Comparison of ENCODE assay signal across 9 cellular contexts in genomic region chr1:36372617-36373016, GRCh38. TPM values are rescaled to one million over a fixed set of nuclear protein-coding genes. Genes with fewer than 3 reads are reported as not detected.
DNase-seq lines count a peak whose midpoint lies in the region; ATAC-seq, FAIRE-seq and TF ChIP-seq lines count a peak whose summit lies in the region.
"Had no signal": no experiment of that assay in that cellular context is flagged by ENCODE, and none has a peak within 500 bp of the region (broad histone marks: within the 10 kb centered on the region; RNA-seq: fewer than 3 reads in every experiment).

No MANE protein-coding gene starts in this region.

- H3K9ac ChIP-seq in HepG2 (ENCODE audit: insufficient read depth, low read depth, low read length): no peak overlapping the region

- H3K9me3 ChIP-seq in HepG2 (ENCODE audit: low read length) (no peaks in the 10 kb centered on the region), thymus (ENCODE audit: control insufficient read depth) (no peaks in the 10 kb centered on the region)

- H3K27me3 ChIP-seq in HepG2 (ENCODE audit: control insufficient read depth in 1 of 2, insufficient read depth in 2 of 2, low read length in 2 of 2): no peaks in the 10 kb centered on the region
- H3K27me3 ChIP-seq in thymus (ENCODE audit: control insufficient read depth, insufficient read depth): no peaks in the 10 kb centered on the region

- H3K4me3 ChIP-seq in HepG2 (replicated peaks in 1 of 3; ENCODE audit: insufficient read depth in 1 of 3, low read depth in 2 of 3, low read length in 3 of 3): no peak overlapping the region
- H3K4me3 ChIP-seq in thymus (ENCODE audit: low read length): no peak overlapping the region

- H3K27ac ChIP-seq in adipose tissue (ENCODE audit: low read depth, low read length): peak overlapping the region; percentile 26
- peak overlapping the region; percentile 91 for H3K27ac ChIP-seq in HepG2 (ENCODE audit: extremely low read length, insufficient read depth, low read length)
- peak overlapping the region; percentile 36 for H3K27ac ChIP-seq in thymus (ENCODE audit: low read depth)

- WGBS in adipose tissue, 3 donors: 70 to 85% (median 73%) methylated on average over 3 of the region's 3 CpGs
- 96% methylated on average over 3 of the region's 3 CpGs for WGBS in HepG2 (ENCODE audit: low lambda C conversion rate)
- WGBS in thymus: 64% methylated on average over 3 of the region's 3 CpGs

- H3K4me1 ChIP-seq in HepG2 (ENCODE audit: insufficient read depth, low read length) (peaks cover 63% of the 10 kb centered on the region), thymus (ENCODE audit: control insufficient read depth, insufficient read depth, low read length) (peaks cover 8% of the 10 kb centered on the region)

- no peak for TF ChIP-seq POLR2A in HepG2 (IDR thresholded peaks at IDR 0.05; ENCODE audit: insufficient read depth in 1 of 2, low read depth in 2 of 2, low read length in 2 of 2)

- peaks cover 40% of the 10 kb centered on the region for H3K79me2 ChIP-seq in HepG2 (ENCODE audit: insufficient read depth, low read length)

- H3K4me1 Mint-ChIP-seq in activated CD8-positive, alpha-beta memory T cell treated with anti-CD3 and anti-CD28 coated beads, Interleukin-2, amount 10 ng/mL, durations not matched to agents 7 days and 5 days: peaks cover 65% of the 10 kb centered on the region

- H2AFZ ChIP-seq in HepG2 (ENCODE audit: low read length): no peak overlapping the region

- H3K36me3 ChIP-seq in HepG2 (replicated peaks in 1 of 2; ENCODE audit: control insufficient read depth in 1 of 2, insufficient read depth in 2 of 2, low read length in 2 of 2) (peaks cover 4 to 20% of the 10 kb centered on the region in 2 experiments; a peak in 4 of 5 replicates), thymus (ENCODE audit: control insufficient read depth, insufficient read depth) (no peaks in the 10 kb centered on the region)

- intact Hi-C loops in HepG2 (cut with micrococcal nuclease; ENCODE audit: unreplicated experiment): no loop called here

- no peak for TF ChIP-seq RAD21 in HepG2 (CRISPR knock-in tag; IDR thresholded peaks at IDR 0.05)

- H3K36me3 Mint-ChIP-seq in activated CD8-positive, alpha-beta memory T cell treated with anti-CD3 and anti-CD28 coated beads, Interleukin-2, amount 10 ng/mL, durations not matched to agents 7 days and 5 days: peaks cover 5% of the 10 kb centered on the region

- peak overlapping the region; percentile 95 for H3K27ac Mint-ChIP-seq in activated CD8-positive, alpha-beta memory T cell treated with anti-CD3 and anti-CD28 coated beads, Interleukin-2, amount 10 ng/mL, durations not matched to agents 7 days and 5 days

- TF ChIP-seq EP300 in HepG2 (IDR thresholded peaks at IDR 0.05; ENCODE audit: low read depth in 2 of 2, low read length in 2 of 2) (no peak), HepG2 (CRISPR knock-in tag; IDR thresholded peaks at IDR 0.05; ENCODE audit: borderline replicate concordance) (no peak)

- ATAC-seq in activated CD8-positive, alpha-beta memory T cell treated with anti-CD3 and anti-CD28 coated beads, Interleukin-2, amount 10 ng/mL, durations not matched to agents 7 days and 5 days: no peak
- ATAC-seq in HepG2 (no peak), HG03571 (IDR thresholded peaks at IDR 0.05; ENCODE audit: unreplicated experiment) (no peak), GM21360 (IDR thresholded peaks at IDR 0.05; ENCODE audit: unreplicated experiment) (no peak)

- no peak for DNase-seq in activated CD8-positive, alpha-beta memory T cell treated with anti-CD3 and anti-CD28 coated beads, Interleukin-2, amount 10 ng/mL, durations not matched to agents 7 days and 5 days
- DNase-seq in activated CD8-positive, alpha-beta memory T cell treated with anti-CD3 and anti-CD28 coated beads, Interleukin-2, amount 50 U/mL, for 48 hours: no peak
- DNase-seq in HepG2 (ENCODE audit: low spot score): no peak
- no peak for DNase-seq in NCI-H526 (lab: John Stamatoyannopoulos, UW)
- DNase-seq: AML-193 had no signal

- H3K4me3 Mint-ChIP-seq in activated CD8-positive, alpha-beta memory T cell treated with anti-CD3 and anti-CD28 coated beads, Interleukin-2, amount 10 ng/mL, durations not matched to agents 7 days and 5 days: no peak overlapping the region

- in situ Hi-C loops in HepG2 (cut with HindIII; ENCODE audit: extremely low pct_ligation_motif_present, low pct_unique_long_range_greater_than_20kb): no loop called here

- TF ChIP-seq CTCF in HepG2 (CRISPR knock-in tag; IDR thresholded peaks at IDR 0.05): no peak

- POLR2A ChIA-PET in HepG2 (lab: Yijun Ruan, JAX): no interaction called here

- H3K4me2 ChIP-seq in HepG2 (ENCODE audit: low read depth, low read length): no peak overlapping the region

- no TSS peak for BruUV-seq in HepG2 (replicated peaks; lab: Mats Ljungman, UMichigan)

- CTCF ChIA-PET in activated CD8-positive, alpha-beta memory T cell treated with anti-CD3 and anti-CD28 coated beads, Interleukin-2, amount 10 ng/mL, durations not matched to agents 7 days and 5 days (lab: Charles Lee): interaction anchor here (1.1 to 1.2 kb wide), 2 partner anchors 14 to 16 kb away, joined by 5 read pairs; no protein-coding TSS in a partner anchor
- CTCF ChIA-PET in HepG2 (lab: Yijun Ruan, JAX; ENCODE audit: low intra/inter-chr PET ratio, low total read pairs): no interaction called here

- no peak for FAIRE-seq in HepG2 (lab: Jason Lieb, UNC)

- no peaks in the 10 kb centered on the region for H3K9me3 Mint-ChIP-seq in activated CD8-positive, alpha-beta memory T cell treated with anti-CD3 and anti-CD28 coated beads, Interleukin-2, amount 10 ng/mL, durations not matched to agents 7 days and 5 days (ENCODE audit: low read depth)

- H3K27me3 Mint-ChIP-seq in activated CD8-positive, alpha-beta memory T cell treated with anti-CD3 and anti-CD28 coated beads, Interleukin-2, amount 10 ng/mL, durations not matched to agents 7 days and 5 days: no peaks in the 10 kb centered on the region

- no peaks in the 10 kb centered on the region for H4K20me1 ChIP-seq in HepG2 (ENCODE audit: insufficient read depth, low read length)

RNA-seq across cellular contexts. Expression of gene STK40, which starts 13.1 kb away (rescaled TPM):
- total RNA-seq in activated CD8-positive, alpha-beta memory T cell treated with anti-CD3 and anti-CD28 coated beads, Interleukin-2, amount 10 ng/mL, durations not matched to agents 7 days and 5 days: 10 to 100 TPM; 67.0 to 73.2 TPM
- 10 to 100 TPM; 22.8 to 63.2 (median 50.7) TPM for polyA plus RNA-seq in adipose tissue
- 33.8 and 40.1 TPM in 2 replicates for total RNA-seq in HepG2 (2016; rRNA removed; fragmentation: Illumina TruSeq; extraction: Trizol)
- total RNA-seq in HepG2 (2016; cell fraction: cytosol; rRNA removed; fragmentation: Illumina TruSeq; extraction: Trizol; ENCODE audit: low read depth): 24.9 and 25.5 TPM in 2 replicates
- 32.8 and 34.8 TPM in 2 replicates for total RNA-seq in HepG2 (2016; cell fraction: insoluble cytoplasmic fraction; rRNA removed; fragmentation: Illumina TruSeq; extraction: Trizol)
- total RNA-seq in HepG2 (2016; cell fraction: membrane; rRNA removed; fragmentation: Illumina TruSeq; extraction: Trizol): 68.1 and 69.3 TPM in 2 replicates
- 19.0 and 20.3 TPM in 2 replicates for total RNA-seq in HepG2 (2016; cell fraction: nucleus; rRNA removed; fragmentation: Illumina TruSeq; extraction: Trizol)
- polyA plus RNA-seq in HepG2 (2011; rRNA removed): 35.1 and 49.2 TPM in 2 replicates
- 30.7 and 33.6 TPM in 2 replicates for polyA plus RNA-seq in HepG2 (2011; cell fraction: cytosol; rRNA removed)
- 35.7 and 39.3 TPM in 2 replicates for polyA plus RNA-seq in HepG2 (2011; cell fraction: nucleus; rRNA removed)
- 32.0 and 37.7 TPM in 2 replicates for polyA plus RNA-seq in HepG2 (2012)
- 28.6 and 31.6 TPM in 2 replicates for polyA plus RNA-seq in HepG2 (2016; cell fraction: cytosol; fragmentation: Illumina TruSeq; extraction: Trizol; ENCODE audit: low read depth)
- 42.6 and 52.9 TPM in 2 replicates for polyA plus RNA-seq in HepG2 (2016; cell fraction: insoluble cytoplasmic fraction; fragmentation: Illumina TruSeq; extraction: Trizol; ENCODE audit: low read depth)
- 71.6 and 77.6 TPM in 2 replicates for polyA plus RNA-seq in HepG2 (2016; cell fraction: membrane; fragmentation: Illumina TruSeq; extraction: Trizol; ENCODE audit: low read depth)
- 39.8 and 45.0 TPM in 2 replicates for polyA plus RNA-seq in HepG2 (2016; cell fraction: nucleus; fragmentation: Illumina TruSeq; extraction: Trizol; ENCODE audit: insufficient read depth, low read depth)
- 14.8 and 47.6 TPM in 2 replicates for polyA minus RNA-seq in HepG2 (2011; rRNA and poly(A)+ RNA removed; ENCODE audit: low replicate concordance)
- polyA minus RNA-seq in HepG2 (2011; cell fraction: cytosol; rRNA and poly(A)+ RNA removed): 15.3 and 21.4 TPM in 2 replicates
- 8.6 and 8.8 TPM in 2 replicates for polyA minus RNA-seq in HepG2 (2011; cell fraction: nucleus; rRNA and poly(A)+ RNA removed)
- 20.7 TPM for polyA plus RNA-seq in thymus

RNA-seq across cellular contexts. Expression of gene LSM10, which starts 25.1 kb away (rescaled TPM):
- 10 to 100 TPM; 48.9 to 63.8 TPM for total RNA-seq in activated CD8-positive, alpha-beta memory T cell treated with anti-CD3 and anti-CD28 coated beads, Interleukin-2, amount 10 ng/mL, durations not matched to agents 7 days and 5 days
- 10 to 100 TPM; 30.7 to 59.5 (median 59.5) TPM for polyA plus RNA-seq in adipose tissue
- 14.0 and 17.0 TPM in 2 replicates for total RNA-seq in HepG2 (2016; rRNA removed; fragmentation: Illumina TruSeq; extraction: Trizol)
- 56.5 and 60.8 TPM in 2 replicates for total RNA-seq in HepG2 (2016; cell fraction: cytosol; rRNA removed; fragmentation: Illumina TruSeq; extraction: Trizol; ENCODE audit: low read depth)
- 14.8 TPM in 2 replicates for total RNA-seq in HepG2 (2016; cell fraction: insoluble cytoplasmic fraction; rRNA removed; fragmentation: Illumina TruSeq; extraction: Trizol)
- 50.9 and 52.1 TPM in 2 replicates for total RNA-seq in HepG2 (2016; cell fraction: membrane; rRNA removed; fragmentation: Illumina TruSeq; extraction: Trizol)
- total RNA-seq in HepG2 (2016; cell fraction: nucleus; rRNA removed; fragmentation: Illumina TruSeq; extraction: Trizol): 6.1 and 9.2 TPM in 2 replicates
- polyA plus RNA-seq in HepG2 (2011; rRNA removed): 52.0 and 61.6 TPM in 2 replicates
- 52.4 and 63.1 TPM in 2 replicates for polyA plus RNA-seq in HepG2 (2011; cell fraction: cytosol; rRNA removed)
- polyA plus RNA-seq in HepG2 (2011; cell fraction: nucleus; rRNA removed): 18.3 and 21.3 TPM in 2 replicates
- polyA plus RNA-seq in HepG2 (2012): 22.5 and 35.0 TPM in 2 replicates
- 247 and 272 TPM in 2 replicates for polyA plus RNA-seq in HepG2 (2016; cell fraction: cytosol; fragmentation: Illumina TruSeq; extraction: Trizol; ENCODE audit: low read depth)
- polyA plus RNA-seq in HepG2 (2016; cell fraction: insoluble cytoplasmic fraction; fragmentation: Illumina TruSeq; extraction: Trizol; ENCODE audit: low read depth): 57.9 and 60.5 TPM in 2 replicates
- 158 and 176 TPM in 2 replicates for polyA plus RNA-seq in HepG2 (2016; cell fraction: membrane; fragmentation: Illumina TruSeq; extraction: Trizol; ENCODE audit: low read depth)
- polyA plus RNA-seq in HepG2 (2016; cell fraction: nucleus; fragmentation: Illumina TruSeq; extraction: Trizol; ENCODE audit: insufficient read depth, low read depth): 38.1 and 40.1 TPM in 2 replicates
- polyA minus RNA-seq in HepG2 (2011; rRNA and poly(A)+ RNA removed; ENCODE audit: low replicate concordance): 38.9 and 99.2 TPM in 2 replicates
- 11.0 and 14.3 TPM in 2 replicates for polyA minus RNA-seq in HepG2 (2011; cell fraction: cytosol; rRNA and poly(A)+ RNA removed)
- polyA minus RNA-seq in HepG2 (2011; cell fraction: nucleus; rRNA and poly(A)+ RNA removed): 9.0 and 11.3 TPM in 2 replicates
- polyA plus RNA-seq in thymus: 44.2 TPM

RNA-seq across cellular contexts. Expression of gene EVA1B, which starts 49.2 kb away (rescaled TPM):
- total RNA-seq in activated CD8-positive, alpha-beta memory T cell treated with anti-CD3 and anti-CD28 coated beads, Interleukin-2, amount 10 ng/mL, durations not matched to agents 7 days and 5 days: 10 to 100 TPM; 16.4 to 23.9 TPM
- polyA plus RNA-seq in adipose tissue (10 to 100 TPM; 11.5 to 46.7 (median 25.3) TPM), HepG2 (2011; rRNA removed) (3.9 and 5.8 TPM in 2 replicates), thymus (11.2 TPM)
- total RNA-seq in HepG2 (2016; rRNA removed; fragmentation: Illumina TruSeq; extraction: Trizol): 3.8 and 6.6 TPM in 2 replicates
- total RNA-seq in HepG2 (2016; cell fraction: cytosol; rRNA removed; fragmentation: Illumina TruSeq; extraction: Trizol; ENCODE audit: low read depth): 17.4 and 24.0 TPM in 2 replicates
- 5.1 and 5.9 TPM in 2 replicates for total RNA-seq in HepG2 (2016; cell fraction: insoluble cytoplasmic fraction; rRNA removed; fragmentation: Illumina TruSeq; extraction: Trizol)
- 15.5 and 17.9 TPM in 2 replicates for total RNA-seq in HepG2 (2016; cell fraction: membrane; rRNA removed; fragmentation: Illumina TruSeq; extraction: Trizol)
- 2.5 and 2.7 TPM in 2 replicates for total RNA-seq in HepG2 (2016; cell fraction: nucleus; rRNA removed; fragmentation: Illumina TruSeq; extraction: Trizol)
- polyA plus RNA-seq in HepG2 (2011; cell fraction: cytosol; rRNA removed): 4.7 and 13.2 TPM in 2 replicates
- 7.5 and 8.1 TPM in 2 replicates for polyA plus RNA-seq in HepG2 (2011; cell fraction: nucleus; rRNA removed)
- polyA plus RNA-seq in HepG2 (2012): 2.8 and 7.2 TPM in 2 replicates
- 17.5 and 21.2 TPM in 2 replicates for polyA plus RNA-seq in HepG2 (2016; cell fraction: cytosol; fragmentation: Illumina TruSeq; extraction: Trizol; ENCODE audit: low read depth)
- 3.5 and 4.8 TPM in 2 replicates for polyA plus RNA-seq in HepG2 (2016; cell fraction: insoluble cytoplasmic fraction; fragmentation: Illumina TruSeq; extraction: Trizol; ENCODE audit: low read depth)
- polyA plus RNA-seq in HepG2 (2016; cell fraction: membrane; fragmentation: Illumina TruSeq; extraction: Trizol; ENCODE audit: low read depth): 12.3 and 13.6 TPM in 2 replicates
- 5.0 and 5.9 TPM in 2 replicates for polyA plus RNA-seq in HepG2 (2016; cell fraction: nucleus; fragmentation: Illumina TruSeq; extraction: Trizol; ENCODE audit: insufficient read depth, low read depth)
- polyA minus RNA-seq in HepG2 (2011; rRNA and poly(A)+ RNA removed; ENCODE audit: low replicate concordance): 1.2 and 5.8 TPM in 2 replicates
- 2.5 and 3.6 TPM in 2 replicates for polyA minus RNA-seq in HepG2 (2011; cell fraction: cytosol; rRNA and poly(A)+ RNA removed)
- 0.50 and 0.90 TPM in 2 replicates for polyA minus RNA-seq in HepG2 (2011; cell fraction: nucleus; rRNA and poly(A)+ RNA removed)

Comparison
In these comparisons a context has a peak if more than half of its experiments do, and no peak if none do; other contexts are left out.
1. H3K27ac ChIP-seq: peak in every context shown above with its lines; median percentile 91 in HepG2; 36 in thymus; 26 in adipose tissue.